ENCODE assay signal across 27 cellular contexts in the genomic region with DNA sequence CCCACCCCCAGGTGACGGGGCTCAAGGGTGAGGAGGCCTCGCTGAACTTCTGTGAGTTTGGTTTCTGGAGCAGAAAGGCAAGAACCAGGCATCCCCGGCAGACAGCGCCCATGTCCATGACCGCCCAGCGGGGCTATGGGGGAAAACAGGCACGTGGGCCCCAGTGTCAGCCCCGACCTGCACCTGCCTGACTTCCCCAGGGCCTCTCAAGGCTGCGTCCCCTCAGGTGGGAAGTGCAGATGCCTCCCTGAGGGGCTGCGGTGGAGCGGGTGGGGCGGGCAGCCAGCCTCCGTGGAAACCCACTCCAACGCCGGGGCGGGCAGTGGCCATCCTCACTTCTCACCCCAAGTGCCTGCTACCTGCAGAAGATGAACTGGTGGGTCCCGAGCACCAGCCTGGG.
"Had no signal": no experiment of that assay in that cellular context is flagged by ENCODE, and none has a peak within 500 bp of the region (broad histone marks: within the 10 kb centered on the region; RNA-seq: fewer than 3 reads in every experiment).

No MANE protein-coding gene starts in this region.

- ATAC-seq: stimulated activated effector memory CD8-positive, alpha-beta T cell treated with anti-CD3 and anti-CD28 coated beads, Interleukin-12 subunit alpha, Interleukin-12 subunit beta, amount 100 ng/mL, for 72 hours; stimulated activated memory B cell treated with anti-CD40 and anti-IgM and Interleukin-4, amounts not matched to agents 10 μg/mL and 1 μg/mL and 100 μg/mL, for 72 hours; stimulated activated naive B cell treated with anti-CD40 and anti-IgM and Interleukin-4, amounts not matched to agents 10 μg/mL and 1 μg/mL and 100 μg/mL, for 72 hours; stimulated activated naive CD8-positive, alpha-beta T cell treated with anti-CD3 and anti-CD28 coated beads, Interleukin-15, amount 100 ng/mL, for 72 hours; stimulated activated naive CD8-positive, alpha-beta T cell treated with anti-CD3 and anti-CD28 coated beads, Interleukin-15, Interleukin-2, amounts not matched to agents 100 U/mL and 50 U/mL, for 24 hours; upper lobe of right lung had no signal

- H3K27ac ChIP-seq: stomach, suprapubic skin, testis, thoracic aorta, thyroid gland, tibial artery, tibial nerve, transverse colon, upper lobe of left lung, upper lobe of right lung, uterus, vagina had no signal

- H3K9me3 ChIP-seq: stomach, suprapubic skin, testis, thoracic aorta, thyroid gland, tibial artery, tibial nerve, transverse colon, upper lobe of left lung, upper lobe of right lung, uterus, vagina had no signal

- H3K27me3 ChIP-seq: stomach, suprapubic skin, testis, thyroid gland, tibial artery, tibial nerve, transverse colon, upper lobe of left lung, upper lobe of right lung, uterus, vagina had no signal

- H3K4me1 ChIP-seq: stomach, suprapubic skin, testis, thyroid gland, tibial artery, transverse colon, upper lobe of left lung, upper lobe of right lung, uterus, vagina had no signal

- H3K36me3 ChIP-seq: uterus had no signal

- FAIRE-seq: urothelium cell line had no signal

- DNase-seq: stimulated activated CD4-positive, alpha-beta T cell treated with anti-CD3 and anti-CD28 coated beads, Interleukin-2, amount 100 ng/mL, for 48 hours; stimulated activated CD4-positive, alpha-beta T cell treated with anti-CD3 and anti-CD28 coated beads, Interleukin-4, amount 100 ng/mL, for 1 hour; stimulated activated CD4-positive, alpha-beta T cell treated with anti-CD3 and anti-CD28 coated beads, Interleukin-4, amount 100 ng/mL, for 24 hours; stimulated activated CD4-positive, alpha-beta T cell treated with anti-CD3 and anti-CD28 coated beads, Interleukin-4, amount 100 ng/mL, for 4 hours; stimulated activated CD8-positive, alpha-beta memory T cell treated with anti-CD3 and anti-CD28 coated beads, Interleukin-4, amount 100 ng/mL, for 48 hours; stimulated activated naive B cell treated with anti-CD40 and anti-IgM and Interleukin-4, amounts not matched to agents 10 μg/mL and 1 μg/mL and 100 μg/mL, for 72 hours; stimulated activated naive CD4-positive, alpha-beta T cell; stimulated activated naive CD4-positive, alpha-beta T cell treated with Interleukin-2 at 50 U/mL for 16 hours; stimulated activated naive CD8-positive, alpha-beta T cell treated with anti-CD3 and anti-CD28 coated beads, Interleukin-15, amount 100 ng/mL, for 72 hours; stimulated activated naive CD8-positive, alpha-beta T cell treated with anti-CD3 and anti-CD28 coated beads, Interleukin-15, Interleukin-2, amounts not matched to agents 100 U/mL and 50 U/mL, for 24 hours; stomach; substantia nigra; testis; thyroid gland; tibial artery; transverse colon; trophoblast cell; upper lobe of right lung; uterus had no signal

- H3K4me3 ChIP-seq: stomach, suprapubic skin, testis, thoracic aorta, thyroid gland, tibial artery, tibial nerve, transverse colon, upper lobe of left lung, upper lobe of right lung, uterus, vagina had no signal
